In the genomic region with DNA sequence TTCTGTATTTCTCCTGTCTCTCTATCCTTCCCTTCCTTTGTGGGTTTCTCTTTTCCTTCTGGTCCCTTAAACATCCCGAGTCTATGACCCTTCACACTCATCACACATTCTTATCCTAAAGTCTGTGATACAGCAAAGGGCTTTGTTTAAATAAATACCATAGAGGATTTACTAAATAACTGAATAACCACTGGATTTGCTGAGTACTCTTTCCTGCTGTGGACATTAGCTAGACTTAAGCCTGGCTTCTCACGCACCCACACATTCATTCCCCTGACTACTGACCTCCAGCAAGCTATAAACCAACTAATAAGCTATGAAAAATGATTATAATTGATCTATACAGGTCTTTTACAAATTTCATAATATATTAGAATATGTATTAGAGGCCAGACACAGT, we compare ENCODE assay signal across 11 cellular contexts.
A peak's percentile ranks its signal among the peaks of the same experiment; 100 is the strongest.
DNase-seq lines count a peak whose midpoint lies in the region; ATAC-seq and TF ChIP-seq lines count a peak whose summit lies in the region.
"Had no signal": no experiment of that assay in that cellular context is flagged by ENCODE, and none has a peak within 500 bp of the region (broad histone marks: within the 10 kb centered on the region; RNA-seq: fewer than 3 reads in every experiment).

No MANE protein-coding gene starts in this region.

- no peak overlapping the region for H3K4me3 ChIP-seq in mesendoderm (ENCODE audit: low read length)
- H3K4me3 ChIP-seq: BLaER1 treated with 17β-estradiol and CSF1 and Interleukin-3, amounts not matched to agents 10 nM and 100 nM; GM23248 had no signal

- no peak overlapping the region for H2BK12ac ChIP-seq in H9 (ENCODE audit: insufficient read length, low read depth, low read length)

- H3K27me3 Mint-ChIP-seq in H9 (ENCODE audit: low read depth) (no peaks in the 10 kb centered on the region), WTC11 (ENCODE audit: low read depth) (no peaks in the 10 kb centered on the region), type B pancreatic cell (peaks cover 12% of the 10 kb centered on the region), osteocyte (ENCODE audit: unreplicated experiment) (peaks cover 17% of the 10 kb centered on the region)
- no peaks in the 10 kb centered on the region for H3K27me3 Mint-ChIP-seq in activated naive CD8-positive, alpha-beta T cell treated with anti-CD3 and anti-CD28 coated beads, Interleukin-2, amount 50 U/mL, for 24 hours
- H3K27me3 Mint-ChIP-seq: B cell had no signal

- no peak overlapping the region for H4K8ac ChIP-seq in H9 (replicated peaks; ENCODE audit: insufficient read length, low read depth, low read length)
- no peak overlapping the region for H4K8ac ChIP-seq in mesendoderm (ENCODE audit: low read depth, low read length)

- TF ChIP-seq CTCF in H9 (conservative IDR thresholded peaks at IDR 0.05) (no peak), WTC11 (IDR thresholded peaks at IDR 0.05) (no peak), type B pancreatic cell (conservative IDR thresholded peaks at IDR 0.05) (no peak), osteocyte (IDR thresholded peaks at IDR 0.05) (no peak)

- no peak overlapping the region for H2BK20ac ChIP-seq in H9 (ENCODE audit: low read depth, low read length, poor library complexity, severe bottlenecking)

- H3K9me3 Mint-ChIP-seq in H9 = no peaks in the 10 kb centered on the region
- no peaks in the 10 kb centered on the region for H3K9me3 Mint-ChIP-seq in WTC11
- H3K9me3 Mint-ChIP-seq in type B pancreatic cell = no peaks in the 10 kb centered on the region
- no peaks in the 10 kb centered on the region for H3K9me3 Mint-ChIP-seq in osteocyte (ENCODE audit: unreplicated experiment)
- H3K9me3 Mint-ChIP-seq in activated naive CD8-positive, alpha-beta T cell treated with anti-CD3 and anti-CD28 coated beads, Interleukin-2, amount 50 U/mL, for 24 hours = no peaks in the 10 kb centered on the region
- H3K9me3 Mint-ChIP-seq: CD8-positive, alpha-beta T cell had no signal

- H3K14ac ChIP-seq in H9 (ENCODE audit: insufficient read depth, low read length) = no peak overlapping the region

- no peak for DNase-seq in H9
- DNase-seq in WTC11 (ENCODE audit: low spot score) = no peak
- DNase-seq in mesendoderm = peak; percentile 7
- no peak for DNase-seq in type B pancreatic cell (ENCODE audit: extremely low spot score, unreplicated experiment)
- DNase-seq in osteocyte (ENCODE audit: extremely low spot score, unreplicated experiment) = no peak
- no peak for DNase-seq in NCI-H2081 (lab: John Stamatoyannopoulos, UW)
- DNase-seq in activated naive CD8-positive, alpha-beta T cell treated with anti-CD3 and anti-CD28 coated beads, Interleukin-2, amount 50 U/mL, for 24 hours = no peak
- DNase-seq: CD8-positive, alpha-beta T cell; GM23248 had no signal

- H3T11ph ChIP-seq in H9 (ENCODE audit: low read length) = no peak overlapping the region

- no peaks in the 10 kb centered on the region for H3K79me2 ChIP-seq in H9 (ENCODE audit: insufficient read depth, low read length)
- H3K79me2 ChIP-seq in mesendoderm (ENCODE audit: control insufficient read depth, insufficient read depth, low read length) = no peaks in the 10 kb centered on the region

- H3K79me1 ChIP-seq in H9 (ENCODE audit: insufficient read depth, low read depth, low read length, poor library complexity, severe bottlenecking) (no peaks in the 10 kb centered on the region), mesendoderm (ENCODE audit: low read length) (no peaks in the 10 kb centered on the region)

- no peak overlapping the region for H4K91ac ChIP-seq in H9 (ENCODE audit: insufficient read length, low read depth, low read length)

- H2BK5ac ChIP-seq in H9 (ENCODE audit: insufficient read length, low read length) = no peak overlapping the region
- H2BK5ac ChIP-seq in mesendoderm (ENCODE audit: low read length) = no peak overlapping the region

- H3K9ac ChIP-seq in H9 (ENCODE audit: extremely low read depth, insufficient read length, low read length) (no peak overlapping the region), mesendoderm (ENCODE audit: low read length) (no peak overlapping the region)
- H3K9ac ChIP-seq: BLaER1 treated with 17β-estradiol and CSF1 and Interleukin-3, amounts not matched to agents 10 nM and 100 nM; GM23248 had no signal

- no peak overlapping the region for H2BK120ac ChIP-seq in H9 (ENCODE audit: low read depth, low read length, poor library complexity, severe bottlenecking)
- no peak overlapping the region for H2BK120ac ChIP-seq in mesendoderm (ENCODE audit: low read depth, low read length)

- H3K27me3 ChIP-seq in H9 (ENCODE audit: insufficient read depth, low read length) (no peaks in the 10 kb centered on the region), mesendoderm (ENCODE audit: insufficient read depth, low read length, poor library complexity) (no peaks in the 10 kb centered on the region)
- H3K27me3 ChIP-seq: BLaER1 treated with 17β-estradiol and CSF1 and Interleukin-3, amounts not matched to agents 10 nM and 100 nM had no signal

- no peak for ATAC-seq in WTC11
- no peak for ATAC-seq in activated naive CD8-positive, alpha-beta T cell treated with anti-CD3 and anti-CD28 coated beads, Interleukin-2, amount 50 U/mL, for 24 hours
- ATAC-seq: CD8-positive, alpha-beta T cell had no signal

- H2BK15ac ChIP-seq in H9 (ENCODE audit: low read depth, low read length) (no peak overlapping the region), mesendoderm (replicated peaks; ENCODE audit: low read depth) (no peak overlapping the region)

- H3K4ac ChIP-seq in H9 (ENCODE audit: low read depth, low read length) (no peak overlapping the region), mesendoderm (ENCODE audit: low read depth, low read length) (no peak overlapping the region)

- H3K18ac ChIP-seq in H9 (ENCODE audit: insufficient read length, low read depth, low read length) (no peak overlapping the region), mesendoderm (ENCODE audit: low read length) (no peak overlapping the region)

- no peak overlapping the region for H2AFZ ChIP-seq in H9 (ENCODE audit: low read length)
- H2AFZ ChIP-seq: GM23248 had no signal

- POLR2A ChIA-PET in WTC11 (lab: Charles Lee) = no interaction called here

- H3K36me3 Mint-ChIP-seq in H9 (ENCODE audit: insufficient read depth in 1 of 3, low read depth in 3 of 3) (no peaks in the 10 kb centered on the region), WTC11 (no peaks in the 10 kb centered on the region), type B pancreatic cell (no peaks in the 10 kb centered on the region), osteocyte (ENCODE audit: unreplicated experiment) (no peaks in the 10 kb centered on the region)
- H3K36me3 Mint-ChIP-seq in activated naive CD8-positive, alpha-beta T cell treated with anti-CD3 and anti-CD28 coated beads, Interleukin-2, amount 50 U/mL, for 24 hours (ENCODE audit: low read depth) = no peaks in the 10 kb centered on the region
- H3K36me3 Mint-ChIP-seq: CD8-positive, alpha-beta T cell had no signal

- no peak overlapping the region for H3K23ac ChIP-seq in H9 (ENCODE audit: insufficient read length, low read depth, low read length)
- H3K23ac ChIP-seq in mesendoderm (ENCODE audit: low read length) = no peak overlapping the region

- H4K5ac ChIP-seq in H9 (ENCODE audit: insufficient read length, low read depth, low read length) (no peak overlapping the region), mesendoderm (ENCODE audit: low read length) (no peak overlapping the region)

- H4K20me1 ChIP-seq in H9 (ENCODE audit: control insufficient read depth, insufficient read depth, insufficient read length) = peaks cover 2% of the 10 kb centered on the region
- H4K20me1 ChIP-seq: BLaER1 treated with 17β-estradiol and CSF1 and Interleukin-3, amounts not matched to agents 10 nM and 100 nM had no signal

- peak overlapping the region; percentile 0 to 14 (median 0); a peak in 5 of 7 replicates for H3K27ac Mint-ChIP-seq in H9
- H3K27ac Mint-ChIP-seq in WTC11 = peak overlapping the region; percentile 21
- peak overlapping the region; percentile 1 for H3K27ac Mint-ChIP-seq in type B pancreatic cell
- no peak overlapping the region for H3K27ac Mint-ChIP-seq in osteocyte (ENCODE audit: unreplicated experiment)
- no peak overlapping the region for H3K27ac Mint-ChIP-seq in activated naive CD8-positive, alpha-beta T cell treated with anti-CD3 and anti-CD28 coated beads, Interleukin-2, amount 50 U/mL, for 24 hours
- H3K27ac Mint-ChIP-seq: B cell; CD8-positive, alpha-beta T cell had no signal

- H3K4me1 Mint-ChIP-seq in H9 (peaks cover 24 to 26% of the 10 kb centered on the region in 2 experiments), WTC11 (peaks cover 24% of the 10 kb centered on the region), type B pancreatic cell (ENCODE audit: unreplicated experiment) (peaks cover 4% of the 10 kb centered on the region), osteocyte (ENCODE audit: unreplicated experiment) (peaks cover 4% of the 10 kb centered on the region)
- H3K4me1 Mint-ChIP-seq in activated naive CD8-positive, alpha-beta T cell treated with anti-CD3 and anti-CD28 coated beads, Interleukin-2, amount 50 U/mL, for 24 hours = no peaks in the 10 kb centered on the region
- H3K4me1 Mint-ChIP-seq: B cell had no signal

- H3K27ac ChIP-seq in H9 (ENCODE audit: insufficient read length, low read depth, low read length) = peak overlapping the region; percentile 67
- no peak overlapping the region for H3K27ac ChIP-seq in mesendoderm (ENCODE audit: low read depth, low read length)
- H3K27ac ChIP-seq: BLaER1 treated with 17β-estradiol and CSF1 and Interleukin-3, amounts not matched to agents 10 nM and 100 nM; GM23248 had no signal

- no peak overlapping the region for H3K4me2 ChIP-seq in H9 (ENCODE audit: insufficient read depth, insufficient read length, low read length)
- H3K4me2 ChIP-seq in mesendoderm (ENCODE audit: low read length) = no peak overlapping the region
- H3K4me2 ChIP-seq: BLaER1 treated with 17β-estradiol and CSF1 and Interleukin-3, amounts not matched to agents 10 nM and 100 nM had no signal

- peaks cover 8% of the 10 kb centered on the region; the same call in 1 of the 2 replicates for H3K4me1 ChIP-seq in H9 (ENCODE audit: insufficient read depth, low read length)
- no peaks in the 10 kb centered on the region for H3K4me1 ChIP-seq in mesendoderm (ENCODE audit: control insufficient read depth, low read depth, low read length)
- H3K4me1 ChIP-seq: BLaER1 treated with 17β-estradiol and CSF1 and Interleukin-3, amounts not matched to agents 10 nM and 100 nM had no signal

- WGBS in H9 (ENCODE audit: extremely low coverage, insufficient read length, low lambda C conversion rate) = no CpG with 5 or more reads among the region's 2 CpGs
- no CpG with 5 or more reads among the region's 2 CpGs for WGBS in mesendoderm (ENCODE audit: extremely low coverage, insufficient coverage, low lambda C conversion rate)

- no peak overlapping the region for H2AK5ac ChIP-seq in H9 (ENCODE audit: insufficient read length, low read length)
- no peak overlapping the region for H2AK5ac ChIP-seq in mesendoderm (ENCODE audit: low read length)

- no peaks in the 10 kb centered on the region for H3K9me3 ChIP-seq in H9 (ENCODE audit: control insufficient read depth, low read depth, low read length)
- H3K9me3 ChIP-seq: BLaER1 treated with 17β-estradiol and CSF1 and Interleukin-3, amounts not matched to agents 10 nM and 100 nM had no signal

- no peak overlapping the region for H3K56ac ChIP-seq in H9 (ENCODE audit: insufficient read length, low read depth, low read length)
- H3K56ac ChIP-seq in mesendoderm (ENCODE audit: low read length) = no peak overlapping the region

- CTCF ChIA-PET in WTC11 (lab: Charles Lee) = interaction anchor here (2.4 kb wide), 1 partner anchor 109 kb away, joined by 9 read pairs; no protein-coding TSS in a partner anchor

- H3K36me3 ChIP-seq in mesendoderm (ENCODE audit: control insufficient read depth, insufficient read depth, low read length) = no peaks in the 10 kb centered on the region
- H3K36me3 ChIP-seq: BLaER1 treated with 17β-estradiol and CSF1 and Interleukin-3, amounts not matched to agents 10 nM and 100 nM had no signal

- H3K23me2 ChIP-seq in H9 (ENCODE audit: insufficient read length, low read depth, low read length, poor library complexity, severe bottlenecking) = no peaks in the 10 kb centered on the region

- H3K4me3 Mint-ChIP-seq in H9 (no peak overlapping the region), WTC11 (no peak overlapping the region), type B pancreatic cell (no peak overlapping the region), osteocyte (ENCODE audit: unreplicated experiment) (no peak overlapping the region)
- H3K4me3 Mint-ChIP-seq in activated naive CD8-positive, alpha-beta T cell treated with anti-CD3 and anti-CD28 coated beads, Interleukin-2, amount 50 U/mL, for 24 hours = no peak overlapping the region
- H3K4me3 Mint-ChIP-seq: B cell; CD8-positive, alpha-beta T cell had no signal

Comparison
In these comparisons a context has a peak if more than half of its experiments do, and no peak if none do; other contexts are left out.
1. H3K27ac Mint-ChIP-seq: peak in H9 (3 of 3), WTC11 (single experiment) and type B pancreatic cell (single experiment); none in osteocyte (single experiment) and activated naive CD8-positive, alpha-beta T cell treated with anti-CD3 and anti-CD28 coated beads, Interleukin-2, amount 50 U/mL, for 24 hours (single experiment).